Comparison of ENCODE assay signal across 9 cellular contexts in the genomic region with DNA sequence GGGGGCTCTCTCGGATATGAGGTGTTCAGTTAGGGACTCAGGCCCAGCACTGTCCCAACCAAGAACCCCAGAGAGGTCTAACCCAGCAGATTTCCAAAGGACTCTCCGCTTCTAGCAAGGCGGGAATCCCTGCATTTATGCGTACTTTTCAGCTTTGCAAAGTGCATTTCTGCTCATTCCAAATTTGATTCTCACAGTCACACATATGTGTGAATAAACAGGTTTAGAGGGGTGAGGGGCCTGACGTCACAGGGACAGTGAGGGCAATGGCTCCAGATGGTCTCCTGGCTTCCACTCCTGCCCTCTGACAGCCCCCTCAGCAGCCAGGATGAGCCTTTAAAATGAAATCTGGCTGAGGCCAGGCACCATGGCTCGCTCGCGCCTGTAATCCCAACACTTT. TPM values are rescaled to one million over a fixed set of nuclear protein-coding genes. Genes with fewer than 3 reads are reported as not detected.
DNase-seq lines count a peak whose midpoint lies in the region; ATAC-seq and TF ChIP-seq lines count a peak whose summit lies in the region.
"Had no signal": no experiment of that assay in that cellular context is flagged by ENCODE, and none has a peak within 500 bp of the region (broad histone marks: within the 10 kb centered on the region; RNA-seq: fewer than 3 reads in every experiment).

No MANE protein-coding gene starts in this region.

- TF ChIP-seq CTCF in left ventricle myocardium inferior (IDR thresholded peaks at IDR 0.05; ENCODE audit: borderline replicate concordance) (no peak), uterus (IDR thresholded peaks at IDR 0.05) (no peak), A673 (conservative IDR thresholded peaks at IDR 0.05; ENCODE audit: low read depth, low read length) (no peak)

- peak overlapping the region; percentile 87 for H3K27ac Mint-ChIP-seq in activated T-helper 1 cell treated with anti-CD3 and anti-CD28 coated beads, Interleukin-12 subunit alpha, Interleukin-12 subunit beta, Interleukin-2, Interleukin-4 antibody, amounts not matched to agents 30 ng/mL and 10 ng/mL and 1 ng/mL, durations not matched to agents 14 hours and 24 hours and 36 hours
- peak overlapping the region; percentile 92 for H3K27ac Mint-ChIP-seq in memory B cell

- H3K4me3 ChIP-seq in left ventricle myocardium inferior (peak overlapping the region; percentile 79), uterus (no peak overlapping the region), A673 (ENCODE audit: low read depth, low read length, poor library complexity, severe bottlenecking) (no peak overlapping the region)

- no peak for DNase-seq in left ventricle myocardium inferior
- no peak for DNase-seq in left cardiac atrium
- no peak for DNase-seq in activated T-helper 1 cell treated with anti-CD3 and anti-CD28 coated beads, Interleukin-12 subunit alpha, Interleukin-12 subunit beta, Interleukin-2, Interleukin-4 antibody, amounts not matched to agents 30 ng/mL and 10 ng/mL and 1 ng/mL, durations not matched to agents 14 hours and 24 hours and 36 hours (ENCODE audit: low spot score)
- no peak for DNase-seq in memory B cell (ENCODE audit: low spot score in 2 of 2)
- no peak for DNase-seq in uterus
- DNase-seq in A673 (ENCODE audit: low spot score), result no peak
- DNase-seq in left colon, result no peak
- DNase-seq: NCI-H2171 treated with DMSO at 0.1 percent for 48 hours had no signal

- no peaks in the 10 kb centered on the region for H3K36me3 ChIP-seq in left ventricle myocardium inferior
- no peaks in the 10 kb centered on the region for H3K36me3 ChIP-seq in uterus
- H3K36me3 ChIP-seq in A673 (ENCODE audit: insufficient read depth, low read length, poor library complexity, severe bottlenecking), result no peaks in the 10 kb centered on the region

- CTCF ChIA-PET in A673 (lab: Charles Lee), result no interaction called here

- H3K27ac ChIP-seq in left ventricle myocardium inferior (replicated peaks) (peak overlapping the region; percentile 90), uterus (peak overlapping the region; percentile 68 to 77), A673 (ENCODE audit: low read depth, low read length, poor library complexity, severe bottlenecking) (no peak overlapping the region)

- H3K4me3 Mint-ChIP-seq in activated T-helper 1 cell treated with anti-CD3 and anti-CD28 coated beads, Interleukin-12 subunit alpha, Interleukin-12 subunit beta, Interleukin-2, Interleukin-4 antibody, amounts not matched to agents 30 ng/mL and 10 ng/mL and 1 ng/mL, durations not matched to agents 14 hours and 24 hours and 36 hours, result peak overlapping the region; percentile 89
- peak overlapping the region; percentile 94 for H3K4me3 Mint-ChIP-seq in memory B cell

- no peaks in the 10 kb centered on the region for H3K9me3 Mint-ChIP-seq in activated T-helper 1 cell treated with anti-CD3 and anti-CD28 coated beads, Interleukin-12 subunit alpha, Interleukin-12 subunit beta, Interleukin-2, Interleukin-4 antibody, amounts not matched to agents 30 ng/mL and 10 ng/mL and 1 ng/mL, durations not matched to agents 14 hours and 24 hours and 36 hours
- no peaks in the 10 kb centered on the region for H3K9me3 Mint-ChIP-seq in memory B cell

- H3K9me3 ChIP-seq in left ventricle myocardium inferior (replicated peaks), result no peaks in the 10 kb centered on the region
- no peaks in the 10 kb centered on the region for H3K9me3 ChIP-seq in uterus
- H3K9me3 ChIP-seq in A673 (ENCODE audit: low read depth, low read length, poor library complexity, severe bottlenecking), result no peaks in the 10 kb centered on the region

- H3K4me1 Mint-ChIP-seq in activated T-helper 1 cell treated with anti-CD3 and anti-CD28 coated beads, Interleukin-12 subunit alpha, Interleukin-12 subunit beta, Interleukin-2, Interleukin-4 antibody, amounts not matched to agents 30 ng/mL and 10 ng/mL and 1 ng/mL, durations not matched to agents 14 hours and 24 hours and 36 hours (ENCODE audit: low read depth), result peaks cover 63% of the 10 kb centered on the region
- peaks cover 56% of the 10 kb centered on the region for H3K4me1 Mint-ChIP-seq in memory B cell

- no TSS peak for BruUV-seq in A673 (replicated peaks; lab: Mats Ljungman, UMichigan)

- intact Hi-C loops in left ventricle myocardium inferior (cut with micrococcal nuclease) (no loop called here), left cardiac atrium (cut with DNase I) (no loop called here), uterus (cut with DNase I; ENCODE audit: low total_unique reads) (no loop called here), A673 (cut with micrococcal nuclease; ENCODE audit: unreplicated experiment) (no loop called here), left colon (cut with DNase I, micrococcal nuclease) (no loop called here)
- intact Hi-C loops in activated T-helper 1 cell treated with anti-CD3 and anti-CD28 coated beads, Interleukin-12 subunit alpha, Interleukin-12 subunit beta, Interleukin-2, Interleukin-4 antibody, amounts not matched to agents 30 ng/mL and 10 ng/mL and 1 ng/mL, durations not matched to agents 14 hours and 24 hours and 36 hours (cut with micrococcal nuclease), result loop anchor here (5.0 kb wide), 3 partner anchors 114 to 736 kb away; partner anchors contain the start of genes EIF4G3 and HP1BP3

- peaks cover 6% of the 10 kb centered on the region for H3K36me3 Mint-ChIP-seq in activated T-helper 1 cell treated with anti-CD3 and anti-CD28 coated beads, Interleukin-12 subunit alpha, Interleukin-12 subunit beta, Interleukin-2, Interleukin-4 antibody, amounts not matched to agents 30 ng/mL and 10 ng/mL and 1 ng/mL, durations not matched to agents 14 hours and 24 hours and 36 hours (ENCODE audit: low read depth)
- peaks cover 2% of the 10 kb centered on the region for H3K36me3 Mint-ChIP-seq in memory B cell

- H3K27me3 ChIP-seq in left ventricle myocardium inferior (ENCODE audit: low read depth), result no peaks in the 10 kb centered on the region
- H3K27me3 ChIP-seq in uterus, result no peaks in the 10 kb centered on the region
- no peaks in the 10 kb centered on the region for H3K27me3 ChIP-seq in A673 (replicated peaks; ENCODE audit: insufficient read depth, low read depth, low read length, poor library complexity)

- ATAC-seq in left cardiac atrium (no peak), memory B cell (ENCODE audit: low read depth) (no peak), left colon (no peak), GM19455 (IDR thresholded peaks at IDR 0.05; ENCODE audit: unreplicated experiment) (no peak)

- no peaks in the 10 kb centered on the region for H3K27me3 Mint-ChIP-seq in activated T-helper 1 cell treated with anti-CD3 and anti-CD28 coated beads, Interleukin-12 subunit alpha, Interleukin-12 subunit beta, Interleukin-2, Interleukin-4 antibody, amounts not matched to agents 30 ng/mL and 10 ng/mL and 1 ng/mL, durations not matched to agents 14 hours and 24 hours and 36 hours (ENCODE audit: insufficient read depth)
- H3K27me3 Mint-ChIP-seq in memory B cell, result no peaks in the 10 kb centered on the region

- H3K4me1 ChIP-seq in left ventricle myocardium inferior (peaks cover 66% of the 10 kb centered on the region), uterus (peaks cover 0 to 7% of the 10 kb centered on the region in 2 donors), A673 (ENCODE audit: insufficient read depth, low read length, poor library complexity, severe bottlenecking) (peaks cover 11% of the 10 kb centered on the region)

- POLR2A ChIA-PET in A673 (lab: Charles Lee; ENCODE audit: low non-redundant PET), result no interaction called here

- TF ChIP-seq POLR2A in uterus (IDR thresholded peaks at IDR 0.05), result no peak

RNA-seq across cellular contexts. Expression of gene ECE1, which starts 0.9 kb away (rescaled TPM):
- 54.7 TPM for total RNA-seq in left ventricle myocardium inferior
- total RNA-seq in left cardiac atrium, result 100 to 1,000 TPM in 1 of 2 donors, 10 to 100 TPM in 1; 66.2 to 138 TPM
- total RNA-seq in activated T-helper 1 cell treated with anti-CD3 and anti-CD28 coated beads, Interleukin-12 subunit alpha, Interleukin-12 subunit beta, Interleukin-2, Interleukin-4 antibody, amounts not matched to agents 30 ng/mL and 10 ng/mL and 1 ng/mL, durations not matched to agents 14 hours and 24 hours and 36 hours, result 139 and 140 TPM in 2 replicates
- 100 to 1,000 TPM in 1 of 4 donors, 10 to 100 TPM in 3; 45.6 to 175 (median 59.1) TPM for total RNA-seq in uterus
- total RNA-seq in A673 (2021), result 31.5 and 37.7 TPM in 2 replicates
- total RNA-seq in left colon, result 100 to 1,000 TPM; 110 to 165 TPM
